32 cellular contexts compared by ENCODE assay signal in genomic region chr17:9517396-9517795, GRCh38. TPM values are rescaled to one million over a fixed set of nuclear protein-coding genes. Genes with fewer than 3 reads are reported as not detected.
DNase-seq lines count a peak whose midpoint lies in the region; ATAC-seq and TF ChIP-seq lines count a peak whose summit lies in the region.
"Had no signal": no experiment of that assay in that cellular context is flagged by ENCODE, and none has a peak within 500 bp of the region (broad histone marks: within the 10 kb centered on the region; RNA-seq: fewer than 3 reads in every experiment).

No MANE protein-coding gene starts in this region.

- H3K36me3 ChIP-seq in breast epithelium: no peaks in the 10 kb centered on the region
- H3K36me3 ChIP-seq in H7 (replicated peaks; ENCODE audit: control insufficient read depth, insufficient read depth, low read length): no peaks in the 10 kb centered on the region
- H3K36me3 ChIP-seq in mesendoderm (ENCODE audit: control insufficient read depth, insufficient read depth, low read length): no peaks in the 10 kb centered on the region
- H3K36me3 ChIP-seq: BLaER1 treated with 17β-estradiol and CSF1 and Interleukin-3, amounts not matched to agents 10 nM and 100 nM; cardiac muscle cell; ovary; Peyer's patch; right atrium auricular region; spleen had no signal

- no peak overlapping the region for H3K18ac ChIP-seq in mesendoderm (ENCODE audit: low read length)

- H3K79me1 ChIP-seq in mesendoderm (ENCODE audit: low read length): no peaks in the 10 kb centered on the region

- H3K9me3 ChIP-seq in breast epithelium: no peaks in the 10 kb centered on the region
- H3K9me3 ChIP-seq: BLaER1 treated with 17β-estradiol and CSF1 and Interleukin-3, amounts not matched to agents 10 nM and 100 nM; ovary; Peyer's patch; right atrium auricular region; spleen; tibial nerve had no signal

- no peaks in the 10 kb centered on the region for H3K27me3 ChIP-seq in breast epithelium
- no peaks in the 10 kb centered on the region for H3K27me3 ChIP-seq in H7 (ENCODE audit: control insufficient read depth, insufficient read depth, low read length)
- no peaks in the 10 kb centered on the region for H3K27me3 ChIP-seq in mesendoderm (ENCODE audit: insufficient read depth, low read length, poor library complexity)
- H3K27me3 ChIP-seq: BLaER1 treated with 17β-estradiol and CSF1 and Interleukin-3, amounts not matched to agents 10 nM and 100 nM; cardiac muscle cell; ovary; Peyer's patch; right atrium auricular region; spleen; tibial nerve had no signal

- H4K5ac ChIP-seq in mesendoderm (ENCODE audit: low read length): no peak overlapping the region

- H3K4me3 ChIP-seq in breast epithelium: no peak overlapping the region
- H3K4me3 ChIP-seq in H7 (ENCODE audit: insufficient read depth, low read depth, low read length): no peak overlapping the region
- no peak overlapping the region for H3K4me3 ChIP-seq in mesendoderm (ENCODE audit: low read length)
- H3K4me3 ChIP-seq: BLaER1 treated with 17β-estradiol and CSF1 and Interleukin-3, amounts not matched to agents 10 nM and 100 nM; cardiac muscle cell; GM23248; ovary; Peyer's patch; right atrium auricular region; spleen; tibial nerve had no signal

- H3K4me3 Mint-ChIP-seq in MCF 10A (ENCODE audit: unreplicated experiment): no peak overlapping the region
- H3K4me3 Mint-ChIP-seq in activated CD8-positive, alpha-beta T cell treated with anti-CD3 and anti-CD28 coated beads, Interleukin-2, amount 10 ng/mL, durations not matched to agents 7 days and 5 days: no peak overlapping the region
- H3K4me3 Mint-ChIP-seq: nephron progenitor cell had no signal

- no peak overlapping the region for H2BK120ac ChIP-seq in mesendoderm (ENCODE audit: low read depth, low read length)

- no CpG with 5 or more reads among the region's 1 CpG for WGBS in mesendoderm (ENCODE audit: extremely low coverage, insufficient coverage, low lambda C conversion rate)

- no peak for DNase-seq in MCF 10A (ENCODE audit: unreplicated experiment)
- DNase-seq in breast epithelium (ENCODE audit: low spot score in 2 of 2): no peak
- DNase-seq in H7: peak; percentile 32
- peak; percentile 60 for DNase-seq in activated CD8-positive, alpha-beta T cell treated with anti-CD3 and anti-CD28 coated beads, Interleukin-2, amount 10 ng/mL, durations not matched to agents 7 days and 5 days
- peak; percentile 29 for DNase-seq in mesendoderm
- no peak for DNase-seq in stimulated activated CD4-positive, alpha-beta T cell treated with anti-CD3 and anti-CD28 coated beads, Interleukin-4, amount 100 ng/mL, for 4 hours
- DNase-seq in GM10266 (ENCODE audit: extremely low spot score): no peak
- DNase-seq: activated gamma-delta T cell treated with Interleukin-2 at 50 U/mL for 16 hours, anterior cingulate cortex, cortex of kidney, EL, GM23248, left ventricle myocardium superior, midbrain, MV-4-11, NCI-H146, NCI-H524 treated with DMSO at 0.1 percent for 48 hours, nephron progenitor cell, ovary, Peyer's patch, SIG-M5, spleen, SW 1271 had no signal

- H4K8ac ChIP-seq in mesendoderm (ENCODE audit: low read depth, low read length): no peak overlapping the region

- no peak overlapping the region for H3K23ac ChIP-seq in mesendoderm (ENCODE audit: low read length)

- no peaks in the 10 kb centered on the region for H3K9me3 Mint-ChIP-seq in MCF 10A (ENCODE audit: unreplicated experiment)
- H3K9me3 Mint-ChIP-seq in activated CD8-positive, alpha-beta T cell treated with anti-CD3 and anti-CD28 coated beads, Interleukin-2, amount 10 ng/mL, durations not matched to agents 7 days and 5 days (ENCODE audit: insufficient read depth): no peaks in the 10 kb centered on the region

- no peaks in the 10 kb centered on the region for H3K4me1 ChIP-seq in breast epithelium
- H3K4me1 ChIP-seq in mesendoderm (ENCODE audit: control insufficient read depth, low read depth, low read length): peaks cover 7% of the 10 kb centered on the region
- H3K4me1 ChIP-seq: Peyer's patch, right atrium auricular region had no signal

- H3K36me3 Mint-ChIP-seq in MCF 10A (ENCODE audit: insufficient read depth, unreplicated experiment): no peaks in the 10 kb centered on the region
- H3K36me3 Mint-ChIP-seq in activated CD8-positive, alpha-beta T cell treated with anti-CD3 and anti-CD28 coated beads, Interleukin-2, amount 10 ng/mL, durations not matched to agents 7 days and 5 days (ENCODE audit: low read depth): no peaks in the 10 kb centered on the region

- H3K27ac Mint-ChIP-seq in MCF 10A (ENCODE audit: low read depth, unreplicated experiment): peak overlapping the region; percentile 43
- no peak overlapping the region for H3K27ac Mint-ChIP-seq in activated CD8-positive, alpha-beta T cell treated with anti-CD3 and anti-CD28 coated beads, Interleukin-2, amount 10 ng/mL, durations not matched to agents 7 days and 5 days
- H3K27ac Mint-ChIP-seq: nephron progenitor cell had no signal

- no peaks in the 10 kb centered on the region for H3K79me2 ChIP-seq in mesendoderm (ENCODE audit: control insufficient read depth, insufficient read depth, low read length)

- no peak overlapping the region for H2BK15ac ChIP-seq in mesendoderm (replicated peaks; ENCODE audit: low read depth)

- H3K4me1 Mint-ChIP-seq in MCF 10A (ENCODE audit: insufficient read depth, unreplicated experiment): peaks cover 6% of the 10 kb centered on the region
- H3K4me1 Mint-ChIP-seq in activated CD8-positive, alpha-beta T cell treated with anti-CD3 and anti-CD28 coated beads, Interleukin-2, amount 10 ng/mL, durations not matched to agents 7 days and 5 days (ENCODE audit: low read depth): peaks cover 16% of the 10 kb centered on the region

- no peak overlapping the region for H3K4ac ChIP-seq in mesendoderm (ENCODE audit: low read depth, low read length)

- intact Hi-C loops in MCF 10A (cut with micrococcal nuclease) (no loop called here), breast epithelium (cut with DNase I; ENCODE audit: low total_unique reads) (no loop called here)

- TF ChIP-seq POLR2A in breast epithelium (IDR thresholded peaks at IDR 0.05): no peak

- H3K9ac ChIP-seq in mesendoderm (ENCODE audit: low read length): no peak overlapping the region
- H3K9ac ChIP-seq: BLaER1 treated with 17β-estradiol and CSF1 and Interleukin-3, amounts not matched to agents 10 nM and 100 nM; GM23248; KMS-11 had no signal

- ATAC-seq in activated CD8-positive, alpha-beta T cell treated with anti-CD3 and anti-CD28 coated beads, Interleukin-2, amount 10 ng/mL, durations not matched to agents 7 days and 5 days: peak; percentile 90
- no peak for ATAC-seq in HG02870 (IDR thresholded peaks at IDR 0.05; ENCODE audit: unreplicated experiment)
- ATAC-seq: activated CD4-positive, CD25-positive, alpha-beta regulatory T cell treated with anti-CD3 and anti-CD28 coated beads, Interleukin-2, amount 50 U/mL, for 24 hours; left ventricle myocardium superior had no signal

- H3K27me3 Mint-ChIP-seq in MCF 10A (ENCODE audit: insufficient read depth, unreplicated experiment): no peaks in the 10 kb centered on the region
- no peaks in the 10 kb centered on the region for H3K27me3 Mint-ChIP-seq in activated CD8-positive, alpha-beta T cell treated with anti-CD3 and anti-CD28 coated beads, Interleukin-2, amount 10 ng/mL, durations not matched to agents 7 days and 5 days (ENCODE audit: low read depth)

- CTCF ChIA-PET in MCF 10A (lab: Yijun Ruan, JAX): interaction anchor here (1.0 kb wide), 1 partner anchor 12 kb away, joined by 3 read pairs; no protein-coding TSS in a partner anchor
- CTCF ChIA-PET in activated CD8-positive, alpha-beta T cell treated with anti-CD3 and anti-CD28 coated beads, Interleukin-2, amount 10 ng/mL, durations not matched to agents 7 days and 5 days (lab: Charles Lee): interaction anchor here (1.4 kb wide), 1 partner anchor 47 kb away, joined by 4 read pairs; no protein-coding TSS in a partner anchor

- H3K56ac ChIP-seq in mesendoderm (ENCODE audit: low read length): no peak overlapping the region

- no peak overlapping the region for H2BK5ac ChIP-seq in mesendoderm (ENCODE audit: low read length)

- H2AK5ac ChIP-seq in mesendoderm (ENCODE audit: low read length): no peak overlapping the region

- POLR2A ChIA-PET in MCF 10A (lab: Yijun Ruan, JAX): no interaction called here
- POLR2A ChIA-PET in activated CD8-positive, alpha-beta T cell treated with anti-CD3 and anti-CD28 coated beads, Interleukin-2, amount 10 ng/mL, durations not matched to agents 7 days and 5 days (lab: Charles Lee): interaction anchor here (0.7 kb wide), 1 partner anchor 48 kb away, joined by 3 read pairs; no protein-coding TSS in a partner anchor

- H3K27ac ChIP-seq in breast epithelium (no peak overlapping the region), mesendoderm (ENCODE audit: low read depth, low read length) (no peak overlapping the region)
- H3K27ac ChIP-seq: BLaER1 treated with 17β-estradiol and CSF1 and Interleukin-3, amounts not matched to agents 10 nM and 100 nM; cardiac muscle cell; GM23248; KMS-11; ovary; Peyer's patch; right atrium auricular region; spleen; tibial nerve had no signal

- no peak for TF ChIP-seq CTCF in MCF 10A (IDR thresholded peaks at IDR 0.05; ENCODE audit: unreplicated experiment)
- no peak for TF ChIP-seq CTCF in breast epithelium (IDR thresholded peaks at IDR 0.05)
- TF ChIP-seq CTCF in GM10266 (IDR thresholded peaks at IDR 0.05; ENCODE audit: control insufficient read depth, insufficient read depth, low read depth, missing control alignments): no peak

- H3K4me2 ChIP-seq in mesendoderm (ENCODE audit: low read length): no peak overlapping the region
- H3K4me2 ChIP-seq: BLaER1 treated with 17β-estradiol and CSF1 and Interleukin-3, amounts not matched to agents 10 nM and 100 nM; KMS-11 had no signal

- no TSS peak for BruUV-seq in MCF 10A (replicated peaks; lab: Mats Ljungman, UMichigan)

RNA-seq across cellular contexts. Expression of gene STX8, which starts 58.2 kb away (rescaled TPM):
- total RNA-seq in MCF 10A (2022) (49.0 and 65.0 TPM in 2 replicates), breast epithelium (100 to 1,000 TPM in 1 of 3 donors, 10 to 100 TPM in 2; 54.1 to 101 (median 60.4) TPM)
- total RNA-seq in H7 (2014; rRNA removed; shearing (Covaris generic)): 51.8 and 63.1 TPM in 2 replicates
- 10 to 100 TPM; 71.0 to 78.5 TPM for total RNA-seq in activated CD8-positive, alpha-beta T cell treated with anti-CD3 and anti-CD28 coated beads, Interleukin-2, amount 10 ng/mL, durations not matched to agents 7 days and 5 days
- polyA plus RNA-seq in mesendoderm (2013, experiment 1 of 2): 32.7 TPM
- 37.4 TPM for polyA plus RNA-seq in mesendoderm (2013, experiment 2 of 2)

RNA-seq across cellular contexts. Expression of gene CFAP52, which starts 59.0 kb away (rescaled TPM):
- not detected in 2 replicates for total RNA-seq in MCF 10A (2022)
- total RNA-seq in breast epithelium: under 1 TPM in 1 of 3 donors, not detected in 2; 0.66 TPM
- total RNA-seq in H7 (2014; rRNA removed; shearing (Covaris generic)): not detected in 2 replicates
- not detected for total RNA-seq in activated CD8-positive, alpha-beta T cell treated with anti-CD3 and anti-CD28 coated beads, Interleukin-2, amount 10 ng/mL, durations not matched to agents 7 days and 5 days
- polyA plus RNA-seq in mesendoderm (2013, experiment 1 of 2): not detected
- not detected for polyA plus RNA-seq in mesendoderm (2013, experiment 2 of 2)
- total RNA-seq: cardiac muscle cell, GM23248, left ventricle myocardium superior, Peyer's patch, spleen had no signal
- polyA plus RNA-seq: AG04450, fibroblast of lung, spleen had no signal

Comparison
In these comparisons a context has a peak if more than half of its experiments do, and no peak if none do; other contexts are left out.
1. DNase-seq: peak in H7 (single experiment), activated CD8-positive, alpha-beta T cell treated with anti-CD3 and anti-CD28 coated beads, Interleukin-2, amount 10 ng/mL, durations not matched to agents 7 days and 5 days (single experiment) and mesendoderm (single experiment); none in MCF 10A (single experiment), breast epithelium (0 of 2), stimulated activated CD4-positive, alpha-beta T cell treated with anti-CD3 and anti-CD28 coated beads, Interleukin-4, amount 100 ng/mL, for 4 hours (0 of 2) and GM10266 (single experiment).